20 cellular contexts compared by ENCODE assay signal in the genomic region with DNA sequence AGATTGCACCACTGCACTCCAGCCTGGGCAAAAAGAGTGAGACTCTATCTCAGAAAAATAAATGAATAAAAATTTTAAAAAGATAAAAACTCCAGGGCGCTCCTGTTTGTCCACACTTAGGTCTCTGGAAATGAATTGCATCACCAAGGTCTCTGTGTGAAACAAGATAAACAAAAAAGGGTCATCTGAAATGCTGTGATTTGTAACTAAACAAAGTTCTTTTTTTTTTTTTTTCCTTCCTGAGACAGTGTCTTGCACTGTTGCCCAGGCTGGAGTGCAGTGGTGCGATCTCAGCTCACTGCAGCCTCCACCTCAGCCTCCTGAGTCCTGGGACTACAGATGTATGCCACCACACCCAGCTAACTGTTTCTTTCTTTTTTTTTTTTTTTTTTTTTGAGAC. TPM values are rescaled to one million over a fixed set of nuclear protein-coding genes. Genes with fewer than 3 reads are reported as not detected.
A peak's percentile ranks its signal among the peaks of the same experiment; 100 is the strongest.
DNase-seq lines count a peak whose midpoint lies in the region; ATAC-seq, FAIRE-seq and TF ChIP-seq lines count a peak whose summit lies in the region.
"Had no signal": no experiment of that assay in that cellular context is flagged by ENCODE, and none has a peak within 500 bp of the region (broad histone marks: within the 10 kb centered on the region; RNA-seq: fewer than 3 reads in every experiment).

No MANE protein-coding gene starts in this region.

- no peaks in the 10 kb centered on the region for H3K36me3 ChIP-seq in GM23338 (ENCODE audit: insufficient read depth)
- peaks cover 20% of the 10 kb centered on the region; the same call in 1 of the 2 replicates for H3K36me3 ChIP-seq in OCI-LY1 (ENCODE audit: insufficient read depth, low read length)
- peaks cover 20% of the 10 kb centered on the region; the same call in 1 of the 3 replicates for H3K36me3 ChIP-seq in K562 (ENCODE audit: control insufficient read depth, insufficient read depth, low read length)
- peaks cover 4 to 71% of the 10 kb centered on the region in 2 experiments for H3K36me3 ChIP-seq in mesenchymal stem cell (ENCODE audit: control insufficient read depth in 1 of 2, insufficient read depth in 2 of 2, low read depth in 1 of 2, low read length in 2 of 2)
- peaks cover 7% of the 10 kb centered on the region for H3K36me3 ChIP-seq in right atrium auricular region

- no peak overlapping the region for H3K23ac ChIP-seq in mesenchymal stem cell (ENCODE audit: low read length in 2 of 2)

- peaks cover 20% of the 10 kb centered on the region for H3K79me1 ChIP-seq in mesenchymal stem cell (replicated peaks; ENCODE audit: low read length, poor library complexity, severe bottlenecking)

- H3K27ac Mint-ChIP-seq in GM23338: no peak overlapping the region; the same call in 1 of the 2 replicates

- no peak overlapping the region for H2BK5ac ChIP-seq in mesenchymal stem cell (ENCODE audit: low read depth, low read length, poor library complexity, severe bottlenecking)

- H4K8ac ChIP-seq in mesenchymal stem cell (ENCODE audit: low read length): no peak overlapping the region

- in situ Hi-C loops in K562 (cut with MboI): no loop called here

- H4K20me1 ChIP-seq in GM23338 (replicated peaks; ENCODE audit: insufficient read depth): no peaks in the 10 kb centered on the region; the same call in 1 of the 2 replicates
- H4K20me1 ChIP-seq in OCI-LY1 (ENCODE audit: insufficient read depth, low read length): no peaks in the 10 kb centered on the region
- H4K20me1 ChIP-seq in K562 (replicated peaks; ENCODE audit: control insufficient read depth, insufficient read depth, low read length): peaks cover 31% of the 10 kb centered on the region

- no peaks in the 10 kb centered on the region for H3K9me3 ChIP-seq in OCI-LY1 (ENCODE audit: low read length)
- no peaks in the 10 kb centered on the region for H3K9me3 ChIP-seq in K562 (replicated peaks; ENCODE audit: control insufficient read depth, insufficient read depth, low read depth, low read length)
- no peaks in the 10 kb centered on the region for H3K9me3 ChIP-seq in mesenchymal stem cell (ENCODE audit: control insufficient read depth, low read length)
- H3K9me3 ChIP-seq in right atrium auricular region: no peaks in the 10 kb centered on the region
- H3K9me3 ChIP-seq: SK-N-SH had no signal

- H3K79me2 ChIP-seq in GM23338 (replicated peaks; ENCODE audit: insufficient read depth) (peaks cover 62% of the 10 kb centered on the region), OCI-LY1 (ENCODE audit: insufficient read depth, low read length) (no peaks in the 10 kb centered on the region), K562 (ENCODE audit: control insufficient read depth, insufficient read depth, low read length) (peaks cover 76% of the 10 kb centered on the region)

- peaks cover 11% of the 10 kb centered on the region for H3K27me3 Mint-ChIP-seq in GM23338 (ENCODE audit: insufficient read depth, low read depth, poor library complexity)

- H3F3A ChIP-seq in GM23338 (replicated peaks; ENCODE audit: low read depth) (no peaks in the 10 kb centered on the region), OCI-LY1 (ENCODE audit: insufficient read depth, low read length) (no peaks in the 10 kb centered on the region)

- H3K4me3 Mint-ChIP-seq in GM23338: no peak overlapping the region

- no peak for DNase-seq in GM23338 (ENCODE audit: low spot score)
- no peak for DNase-seq in K562 (ENCODE audit: extremely low read depth in 1 of 4, low spot score in 3 of 4)
- peak; percentile 62 for DNase-seq in mesenchymal stem cell
- no peak for DNase-seq in SHP77 (lab: John Stamatoyannopoulos, UW)
- DNase-seq in ecto neural progenitor cell (ENCODE audit: low spot score): no peak
- DNase-seq in activated naive CD4-positive, alpha-beta T cell treated with Interleukin-2 at 50 U/mL for 16 hours: no peak
- DNase-seq in right atrium auricular region (ENCODE audit: low spot score): no peak
- DNase-seq: EL, NCI-H1048, NCI-H1417 treated with DMSO at 0.1 percent for 48 hours, NCI-H187, RPMI8226, SIG-M5, SK-N-SH had no signal

- TF ChIP-seq POLR2A in K562 (conservative IDR thresholded peaks at IDR 0.05): no peak

- no peaks in the 10 kb centered on the region for H3K9me2 ChIP-seq in GM23338 (ENCODE audit: insufficient read depth)
- no peaks in the 10 kb centered on the region for H3K9me2 ChIP-seq in OCI-LY1 (ENCODE audit: low read depth, low read length)
- H3K9me2 ChIP-seq: SK-N-SH had no signal

- no peak overlapping the region for H3K9ac ChIP-seq in OCI-LY1 (ENCODE audit: low read length)
- no peak overlapping the region for H3K9ac ChIP-seq in K562 (ENCODE audit: insufficient read depth in 1 of 2, low read depth in 2 of 2, low read length in 2 of 2)
- no peak overlapping the region for H3K9ac ChIP-seq in mesenchymal stem cell (ENCODE audit: low read length)
- H3K9ac ChIP-seq: SK-N-SH had no signal

- TF ChIP-seq EP300 in K562 (IDR thresholded peaks at IDR 0.05; ENCODE audit: low read length): no peak

- no TSS peak for BruUV-seq in K562 (replicated peaks; lab: Mats Ljungman, UMichigan)

- H3K9me3 Mint-ChIP-seq in GM23338: no peaks in the 10 kb centered on the region; the same call in 1 of the 3 replicates
- H3K9me3 Mint-ChIP-seq: H9 had no signal

- H3K27ac ChIP-seq in GM23338 (ENCODE audit: low read depth) (peak overlapping the region; percentile 11; the same call in 1 of the 2 replicates), OCI-LY1 (ENCODE audit: low read depth, low read length, poor library complexity, severe bottlenecking) (peak overlapping the region; percentile 92), K562 (ENCODE audit: extremely low read depth, low read depth, low read length) (no peak overlapping the region), mesenchymal stem cell (ENCODE audit: low read length, poor library complexity, severe bottlenecking) (no peak overlapping the region), right atrium auricular region (no peak overlapping the region)
- H3K27ac ChIP-seq: C4-2B, HL-60, PC-9 had no signal

- CTCF ChIA-PET in K562 (lab: Yijun Ruan, JAX; ENCODE audit: low intra/inter-chr PET ratio): no interaction called here

- no peak for FAIRE-seq in K562 (lab: Jason Lieb, UNC)

- intact Hi-C loops in K562 (cut with micrococcal nuclease): no loop called here

- H3K18ac ChIP-seq in mesenchymal stem cell (ENCODE audit: low read depth in 1 of 2, low read length in 2 of 2): no peak overlapping the region

- H3K4me1 Mint-ChIP-seq in GM23338: peaks cover 41% of the 10 kb centered on the region

- H3K4me1 ChIP-seq in GM23338 (ENCODE audit: insufficient read depth): peaks cover 29% of the 10 kb centered on the region
- H3K4me1 ChIP-seq in OCI-LY1 (ENCODE audit: insufficient read depth, low read length, severe bottlenecking): peaks cover 17% of the 10 kb centered on the region
- peaks cover 19 to 76% of the 10 kb centered on the region in 2 experiments for H3K4me1 ChIP-seq in K562 (replicated peaks in 1 of 2; ENCODE audit: control insufficient read depth in 2 of 2, insufficient read depth in 2 of 2, low read length in 2 of 2)
- H3K4me1 ChIP-seq in mesenchymal stem cell (ENCODE audit: control insufficient read depth, insufficient read depth, low read depth, low read length): peaks cover 55% of the 10 kb centered on the region
- peaks cover 0 to 23% of the 10 kb centered on the region in 2 donors for H3K4me1 ChIP-seq in right atrium auricular region

- H2AFZ ChIP-seq in GM23338: no peak overlapping the region
- no peak overlapping the region for H2AFZ ChIP-seq in OCI-LY1 (ENCODE audit: low read length)
- no peak overlapping the region for H2AFZ ChIP-seq in K562 (ENCODE audit: low read depth, low read length)
- H2AFZ ChIP-seq in mesenchymal stem cell (ENCODE audit: low read depth, low read length): no peak overlapping the region
- H2AFZ ChIP-seq: PC-9 had no signal

- TF ChIP-seq CTCF in GM23338 (conservative IDR thresholded peaks at IDR 0.05; ENCODE audit: low read depth in 2 of 2) (no peak), OCI-LY1 (IDR thresholded peaks at IDR 0.05; ENCODE audit: low read length) (no peak), K562 (IDR thresholded peaks at IDR 0.05 in 2 of 3, conservative IDR thresholded peaks at IDR 0.05 in 1 of 3; ENCODE audit: insufficient read depth in 2 of 3, low read depth in 1 of 3, low read length in 3 of 3) (no peak), right atrium auricular region (IDR thresholded peaks at IDR 0.05) (no peak)

- no peak overlapping the region for H2BK12ac ChIP-seq in mesenchymal stem cell (ENCODE audit: low read length in 2 of 2)

- POLR2A ChIA-PET in K562 (lab: Yijun Ruan, JAX): interaction anchor here (0.6 to 1.7 kb wide), 5 partner anchors 8 to 95 kb away, joined by 3 to 9 read pairs (median 3); a partner anchor contains a TSS

- TF ChIP-seq RAD21 in K562 (CRISPR knock-in tag; conservative IDR thresholded peaks at IDR 0.05 in 1 of 2, IDR thresholded peaks at IDR 0.05 in 1 of 2): no peak

- H4K91ac ChIP-seq in mesenchymal stem cell (ENCODE audit: low read length): no peak overlapping the region

- H3K14ac ChIP-seq in mesenchymal stem cell (ENCODE audit: low read length in 2 of 2): no peak overlapping the region

- 59% methylated on average over 2 of the region's 2 CpGs for WGBS in K562 (ENCODE audit: insufficient coverage, low coverage, missing lambda C conversion rate)
- 93% methylated on average over 2 of the region's 2 CpGs for WGBS in mesenchymal stem cell

- no peak overlapping the region for H3K4ac ChIP-seq in mesenchymal stem cell (ENCODE audit: low read depth in 1 of 2, low read length in 2 of 2)

- H2BK15ac ChIP-seq in mesenchymal stem cell (ENCODE audit: low read depth, poor library complexity, severe bottlenecking): no peak overlapping the region

- no peak overlapping the region for H3K4me3 ChIP-seq in GM23338
- H3K4me3 ChIP-seq in OCI-LY1 (ENCODE audit: low read depth, low read length, poor library complexity, severe bottlenecking): no peak overlapping the region
- H3K4me3 ChIP-seq in K562: no peak overlapping the region
- no peak overlapping the region for H3K4me3 ChIP-seq in mesenchymal stem cell (ENCODE audit: insufficient read depth in 1 of 2, low read depth in 1 of 2, low read length in 2 of 2)
- H3K4me3 ChIP-seq in right atrium auricular region: no peak overlapping the region
- H3K4me3 ChIP-seq: PC-9 had no signal

- no peak overlapping the region for H2BK120ac ChIP-seq in mesenchymal stem cell (ENCODE audit: low read depth, low read length)

- H3K9me1 ChIP-seq in K562 (ENCODE audit: control insufficient read depth, insufficient read depth, low read length): peaks cover 4% of the 10 kb centered on the region

- H3K27me3 ChIP-seq in GM23338 (ENCODE audit: insufficient read depth) (no peaks in the 10 kb centered on the region), OCI-LY1 (ENCODE audit: insufficient read depth, low read length) (no peaks in the 10 kb centered on the region), K562 (ENCODE audit: control insufficient read depth in 2 of 2, insufficient read depth in 2 of 2, low read length in 2 of 2) (no peaks in the 10 kb centered on the region), mesenchymal stem cell (ENCODE audit: control insufficient read depth in 1 of 2, insufficient read depth in 1 of 2, low read length in 2 of 2) (no peaks in the 10 kb centered on the region), right atrium auricular region (no peaks in the 10 kb centered on the region)

- ATAC-seq in GM23338 (no peak), K562 (no peak)

- H3K4me2 ChIP-seq in GM23338 (no peak overlapping the region), OCI-LY1 (ENCODE audit: low read length) (no peak overlapping the region), K562 (ENCODE audit: insufficient read depth, low read length) (no peak overlapping the region), mesenchymal stem cell (ENCODE audit: low read length, poor library complexity, severe bottlenecking) (no peak overlapping the region)
- H3K4me2 ChIP-seq: PC-9, SK-N-SH had no signal

- peaks cover 9% of the 10 kb centered on the region for H3K36me3 Mint-ChIP-seq in GM23338 (ENCODE audit: low read depth)

- no peak overlapping the region for H2AK5ac ChIP-seq in mesenchymal stem cell (ENCODE audit: low read length, severe bottlenecking)

RNA-seq across cellular contexts. Expression of a gene that starts 11.5 kb away (rescaled TPM):
- 38.4 and 39.2 TPM in 2 replicates for total RNA-seq in GM23338 (2014; rRNA removed; shearing (Covaris generic))
- polyA plus RNA-seq in GM23338 (2016; fragmentation: Nextera tagmentation; extraction: Ambion mirVana) (12.9 and 16.1 TPM in 2 replicates), K562 (2011; rRNA removed) (22.2 and 37.4 TPM in 2 replicates), K562 (2014; fragmentation: Illumina TruSeq; extraction: Trizol) (21.6 and 40.6 TPM in 2 replicates), K562 (2014; fragmentation: Nextera tagmentation; extraction: Ambion mirVana) (under 1 TPM; 0.18 to 0.28 TPM), K562 (2014; rRNA removed) (23.6 and 30.6 TPM in 2 replicates)
- 50.6 and 186 TPM in 2 replicates for total RNA-seq in K562 (2011; cell fraction: chromatin; rRNA removed; ENCODE audit: low replicate concordance)
- 95.1 and 105 TPM in 2 replicates for total RNA-seq in K562 (2011; cell fraction: nucleolus; rRNA removed)
- total RNA-seq in K562 (2011; cell fraction: nucleoplasm; rRNA removed): 50.0 and 65.9 TPM in 2 replicates
- total RNA-seq in K562 (2014; rRNA removed) (24.1 and 42.2 TPM in 2 replicates), K562 (2014; rRNA removed; fragmentation: Illumina TruSeq; extraction: Trizol) (5.0 and 5.7 TPM in 2 replicates), K562 (2015; rRNA removed; fragmentation: Illumina TruSeq; extraction: Trizol) (18.0 and 22.3 TPM in 2 replicates), K562 (2021) (45.4 and 48.0 TPM in 2 replicates), right atrium auricular region (10 to 100 TPM; 20.6 to 21.7 TPM)
- 18.2 and 33.8 TPM in 2 replicates for polyA plus RNA-seq in K562 (2011; cell fraction: cytosol; rRNA removed)
- 112 and 152 TPM in 2 replicates for polyA plus RNA-seq in K562 (2011; cell fraction: nucleus; rRNA removed)
- 39.8 and 40.4 TPM in 2 replicates for polyA plus RNA-seq in K562 (2012)
- polyA minus RNA-seq in K562 (2011; rRNA and poly(A)+ RNA removed): 6.9 and 8.2 TPM in 2 replicates
- polyA minus RNA-seq in K562 (2011; cell fraction: cytosol; rRNA and poly(A)+ RNA removed): 32.1 and 44.7 TPM in 2 replicates
- 18.8 and 33.2 TPM in 2 replicates for polyA minus RNA-seq in K562 (2011; cell fraction: nucleus; rRNA and poly(A)+ RNA removed)
- polyA plus RNA-seq in mesenchymal stem cell (2013, experiment 1 of 2): 30.7 TPM
- 28.8 TPM for polyA plus RNA-seq in mesenchymal stem cell (2013, experiment 2 of 2)

RNA-seq across cellular contexts. Expression of a gene that starts 17.2 kb away (rescaled TPM):
- total RNA-seq in GM23338 (2014; rRNA removed; shearing (Covaris generic)): 34.1 and 34.7 TPM in 2 replicates
- polyA plus RNA-seq in GM23338 (2016; fragmentation: Nextera tagmentation; extraction: Ambion mirVana): 19.0 TPM in 2 replicates
- total RNA-seq in K562 (2011; cell fraction: chromatin; rRNA removed; ENCODE audit: low replicate concordance): 1.7 and 7.3 TPM in 2 replicates
- 15.4 and 16.5 TPM in 2 replicates for total RNA-seq in K562 (2011; cell fraction: nucleolus; rRNA removed)
- 6.7 and 6.9 TPM in 2 replicates for total RNA-seq in K562 (2011; cell fraction: nucleoplasm; rRNA removed)
- 47.2 and 58.7 TPM in 2 replicates for total RNA-seq in K562 (2014; rRNA removed)
- total RNA-seq in K562 (2014; rRNA removed; fragmentation: Illumina TruSeq; extraction: Trizol): 1.1 and 1.8 TPM in 2 replicates
- 10.4 and 10.6 TPM in 2 replicates for total RNA-seq in K562 (2015; rRNA removed; fragmentation: Illumina TruSeq; extraction: Trizol)
- 21.4 and 31.0 TPM in 2 replicates for total RNA-seq in K562 (2021)
- polyA plus RNA-seq in K562 (2011; rRNA removed): 5.1 and 6.3 TPM in 2 replicates
- polyA plus RNA-seq in K562 (2011; cell fraction: cytosol; rRNA removed): 7.6 and 28.6 TPM in 2 replicates
- 4.8 and 12.7 TPM in 2 replicates for polyA plus RNA-seq in K562 (2011; cell fraction: nucleus; rRNA removed)
- polyA plus RNA-seq in K562 (2012): 15.9 and 28.3 TPM in 2 replicates
- polyA plus RNA-seq in K562 (2014; fragmentation: Illumina TruSeq; extraction: Trizol): 1.2 and 8.2 TPM in 2 replicates
- under 1 TPM; 0.14 to 0.15 TPM for polyA plus RNA-seq in K562 (2014; fragmentation: Nextera tagmentation; extraction: Ambion mirVana)
- 31.2 and 32.8 TPM in 2 replicates for polyA plus RNA-seq in K562 (2014; rRNA removed)
- polyA minus RNA-seq in K562 (2011; rRNA and poly(A)+ RNA removed): 1.1 and 2.0 TPM in 2 replicates
- polyA minus RNA-seq in K562 (2011; cell fraction: cytosol; rRNA and poly(A)+ RNA removed): 10.9 and 15.2 TPM in 2 replicates
- 5.5 and 6.3 TPM in 2 replicates for polyA minus RNA-seq in K562 (2011; cell fraction: nucleus; rRNA and poly(A)+ RNA removed)
- polyA plus RNA-seq in mesenchymal stem cell (2013, experiment 1 of 2): 4.2 TPM
- polyA plus RNA-seq in mesenchymal stem cell (2013, experiment 2 of 2): 3.8 TPM
- total RNA-seq in right atrium auricular region: 10 to 100 TPM; 14.1 to 18.4 TPM

RNA-seq across cellular contexts. Expression of a gene that starts 21.3 kb away (rescaled TPM):
- total RNA-seq in GM23338 (2014; rRNA removed; shearing (Covaris generic)): not detected in 2 replicates
- polyA plus RNA-seq in GM23338 (2016; fragmentation: Nextera tagmentation; extraction: Ambion mirVana) (0.50 TPM in 1 of 2 replicates, not detected in the other), K562 (2011; rRNA removed) (not detected in 2 replicates), K562 (2014; fragmentation: Illumina TruSeq; extraction: Trizol) (not detected in 2 replicates), K562 (2014; fragmentation: Nextera tagmentation; extraction: Ambion mirVana) (not detected), K562 (2014; rRNA removed) (not detected in 2 replicates)
- not detected in 2 replicates for total RNA-seq in K562 (2011; cell fraction: chromatin; rRNA removed; ENCODE audit: low replicate concordance)
- not detected in 2 replicates for total RNA-seq in K562 (2011; cell fraction: nucleolus; rRNA removed)
- total RNA-seq in K562 (2011; cell fraction: nucleoplasm; rRNA removed): not detected in 2 replicates
- total RNA-seq in K562 (2014; rRNA removed) (not detected in 2 replicates), K562 (2014; rRNA removed; fragmentation: Illumina TruSeq; extraction: Trizol) (not detected in 2 replicates), K562 (2015; rRNA removed; fragmentation: Illumina TruSeq; extraction: Trizol) (0.26 TPM in 1 of 2 replicates, not detected in the other), K562 (2021) (0.29 and 0.66 TPM in 2 replicates), right atrium auricular region (not detected)
- not detected in 2 replicates for polyA plus RNA-seq in K562 (2011; cell fraction: cytosol; rRNA removed)
- 0.53 TPM in 1 of 2 replicates, not detected in the other for polyA plus RNA-seq in K562 (2011; cell fraction: nucleus; rRNA removed)
- 0.44 and 0.68 TPM in 2 replicates for polyA plus RNA-seq in K562 (2012)
- polyA minus RNA-seq in K562 (2011; rRNA and poly(A)+ RNA removed): not detected in 2 replicates
- polyA minus RNA-seq in K562 (2011; cell fraction: cytosol; rRNA and poly(A)+ RNA removed): not detected in 2 replicates
- polyA minus RNA-seq in K562 (2011; cell fraction: nucleus; rRNA and poly(A)+ RNA removed): not detected in 2 replicates
- polyA plus RNA-seq in mesenchymal stem cell (2013, experiment 1 of 2): not detected
- not detected for polyA plus RNA-seq in mesenchymal stem cell (2013, experiment 2 of 2)
- total RNA-seq: HT-29 had no signal

RNA-seq across cellular contexts. Expression of a gene that starts 34.4 kb away (rescaled TPM):
- total RNA-seq in GM23338 (2014; rRNA removed; shearing (Covaris generic)): not detected in 2 replicates
- polyA plus RNA-seq in GM23338 (2016; fragmentation: Nextera tagmentation; extraction: Ambion mirVana): not detected in 2 replicates
- not detected in 2 replicates for total RNA-seq in K562 (2011; cell fraction: chromatin; rRNA removed; ENCODE audit: low replicate concordance)
- total RNA-seq in K562 (2011; cell fraction: nucleolus; rRNA removed): not detected in 2 replicates
- total RNA-seq in K562 (2011; cell fraction: nucleoplasm; rRNA removed): not detected in 2 replicates
- total RNA-seq in K562 (2014; rRNA removed): not detected in 2 replicates
- not detected in 2 replicates for total RNA-seq in K562 (2014; rRNA removed; fragmentation: Illumina TruSeq; extraction: Trizol)
- not detected in 2 replicates for total RNA-seq in K562 (2015; rRNA removed; fragmentation: Illumina TruSeq; extraction: Trizol)
- not detected in 2 replicates for total RNA-seq in K562 (2021)
- not detected in 2 replicates for polyA plus RNA-seq in K562 (2011; rRNA removed)
- polyA plus RNA-seq in K562 (2011; cell fraction: cytosol; rRNA removed): not detected in 2 replicates
- polyA plus RNA-seq in K562 (2011; cell fraction: nucleus; rRNA removed): not detected in 2 replicates
- polyA plus RNA-seq in K562 (2012): not detected in 2 replicates
- not detected in 2 replicates for polyA plus RNA-seq in K562 (2014; fragmentation: Illumina TruSeq; extraction: Trizol)
- polyA plus RNA-seq in K562 (2014; fragmentation: Nextera tagmentation; extraction: Ambion mirVana): not detected
- polyA plus RNA-seq in K562 (2014; rRNA removed): not detected in 2 replicates
- polyA minus RNA-seq in K562 (2011; rRNA and poly(A)+ RNA removed): not detected in 2 replicates
- not detected in 2 replicates for polyA minus RNA-seq in K562 (2011; cell fraction: cytosol; rRNA and poly(A)+ RNA removed)
- not detected in 2 replicates for polyA minus RNA-seq in K562 (2011; cell fraction: nucleus; rRNA and poly(A)+ RNA removed)
- not detected for polyA plus RNA-seq in mesenchymal stem cell (2013, experiment 1 of 2)
- not detected for polyA plus RNA-seq in mesenchymal stem cell (2013, experiment 2 of 2)
- total RNA-seq in right atrium auricular region: not detected
- total RNA-seq: H9, PC-9 had no signal
- polyA plus RNA-seq: SK-N-SH had no signal

RNA-seq across cellular contexts. Expression of a gene that starts 37.3 kb away (rescaled TPM):
- total RNA-seq in GM23338 (2014; rRNA removed; shearing (Covaris generic)): 4.7 and 5.0 TPM in 2 replicates
- polyA plus RNA-seq in GM23338 (2016; fragmentation: Nextera tagmentation; extraction: Ambion mirVana) (19.0 and 21.5 TPM in 2 replicates), K562 (2011; rRNA removed) (12.3 and 12.9 TPM in 2 replicates), K562 (2014; fragmentation: Illumina TruSeq; extraction: Trizol) (2.9 and 3.0 TPM in 2 replicates), K562 (2014; fragmentation: Nextera tagmentation; extraction: Ambion mirVana) (1 to 10 TPM in 1 of 2 experiments, under 1 TPM in 1; 0.86 to 1.8 TPM), K562 (2014; rRNA removed) (0.77 and 1.6 TPM in 2 replicates)
- total RNA-seq in K562 (2011; cell fraction: chromatin; rRNA removed; ENCODE audit: low replicate concordance): 2.1 and 3.1 TPM in 2 replicates
- total RNA-seq in K562 (2011; cell fraction: nucleolus; rRNA removed): 3.2 and 3.8 TPM in 2 replicates
- total RNA-seq in K562 (2011; cell fraction: nucleoplasm; rRNA removed): 3.5 and 8.2 TPM in 2 replicates
- total RNA-seq in K562 (2014; rRNA removed) (0.45 and 1.2 TPM in 2 replicates), K562 (2014; rRNA removed; fragmentation: Illumina TruSeq; extraction: Trizol) (0.73 and 1.1 TPM in 2 replicates), K562 (2015; rRNA removed; fragmentation: Illumina TruSeq; extraction: Trizol) (not detected in 2 replicates), K562 (2021) (1.1 and 1.4 TPM in 2 replicates), right atrium auricular region (not detected)
- polyA plus RNA-seq in K562 (2011; cell fraction: cytosol; rRNA removed): 9.2 and 18.1 TPM in 2 replicates
- polyA plus RNA-seq in K562 (2011; cell fraction: nucleus; rRNA removed): 3.3 and 7.5 TPM in 2 replicates
- polyA plus RNA-seq in K562 (2012): 2.3 and 5.3 TPM in 2 replicates
- 3.8 and 4.3 TPM in 2 replicates for polyA minus RNA-seq in K562 (2011; rRNA and poly(A)+ RNA removed)
- polyA minus RNA-seq in K562 (2011; cell fraction: cytosol; rRNA and poly(A)+ RNA removed): 2.2 and 5.2 TPM in 2 replicates
- 1.7 TPM in 1 of 2 replicates, not detected in the other for polyA minus RNA-seq in K562 (2011; cell fraction: nucleus; rRNA and poly(A)+ RNA removed)
- 0.18 TPM for polyA plus RNA-seq in mesenchymal stem cell (2013, experiment 1 of 2)
- polyA plus RNA-seq in mesenchymal stem cell (2013, experiment 2 of 2): not detected
- total RNA-seq: PC-9 had no signal

Comparison
In these comparisons a context has a peak if more than half of its experiments do, and no peak if none do; other contexts are left out.
1. H3K27ac ChIP-seq: peak in GM23338 (single experiment) and OCI-LY1 (single experiment); none in K562 (single experiment), mesenchymal stem cell (single experiment) and right atrium auricular region (0 of 2).